Comparison of ENCODE assay signal across 1 cellular context in genomic region chr20:1941226-1941625, GRCh38.
TF ChIP-seq lines count a peak whose summit lies in the region.

No MANE protein-coding gene starts in this region.

TF ChIP-seq in A549, 52 proteins besides CTCF, POLR2A, EP300 and RAD21 (continued from another document):
- TF ChIP-seq ELK1 (IDR thresholded peaks at IDR 0.05; ENCODE audit: low read depth, low read length) (no peak), MAFK (IDR thresholded peaks at IDR 0.05; ENCODE audit: partially characterized antibody) (peak; percentile 26)
